In the genomic region with DNA sequence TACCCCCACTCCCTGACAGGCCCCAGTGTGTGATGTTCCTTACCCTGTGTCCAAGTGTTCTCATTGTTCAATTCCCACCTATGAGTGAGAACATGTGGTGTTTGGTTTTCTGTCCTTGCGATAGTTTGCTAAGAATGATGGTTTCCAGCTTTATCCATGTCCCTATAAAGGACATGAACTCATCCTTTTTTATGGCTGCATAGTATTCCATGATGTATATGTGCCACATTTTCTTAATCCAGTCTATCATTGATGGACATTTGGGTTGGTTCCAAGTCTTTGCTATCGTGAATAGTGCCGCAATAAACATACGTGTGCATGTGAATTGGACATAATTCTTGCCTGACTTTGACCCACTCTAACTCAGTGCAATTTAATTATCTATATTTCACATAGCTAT, we compare ENCODE assay signal across 1 cellular context.
A peak's percentile ranks its signal among the peaks of the same experiment; 100 is the strongest.
TF ChIP-seq lines count a peak whose summit lies in the region.

No MANE protein-coding gene starts in this region.

TF ChIP-seq in K562, 482 proteins besides CTCF, POLR2A, EP300 and RAD21:
- TF ChIP-seq ZNF146 (CRISPR knock-in tag; IDR thresholded peaks at IDR 0.05; ENCODE audit: unreplicated experiment) (peak; percentile 34), BCOR (IDR thresholded peaks at IDR 0.05) (peak; percentile 38; the same call in 1 of the 2 replicates)
TF ChIP-seq in K562: peak in this region for 2; not testable (repeated sequence) for 480.
